8 cellular contexts compared by ENCODE assay signal in the genomic region with DNA sequence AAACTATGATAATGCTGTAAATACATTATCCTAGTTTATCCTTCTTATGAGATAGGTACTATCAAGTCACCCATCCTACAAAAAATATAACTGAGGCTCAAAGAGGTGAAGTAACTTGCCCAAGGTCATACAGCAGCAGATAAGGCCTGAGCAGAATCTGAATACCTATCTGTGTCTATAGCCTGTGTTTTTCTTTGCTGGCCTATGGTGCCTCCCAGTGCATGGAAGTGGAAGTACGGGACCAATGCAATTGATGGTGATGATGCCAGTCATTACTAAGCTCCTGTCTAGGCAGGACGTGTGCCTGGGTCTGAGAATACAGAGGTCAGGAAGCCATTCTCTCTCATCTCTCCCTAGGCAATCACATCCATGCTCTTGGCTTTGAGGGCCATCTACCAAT.
DNase-seq lines count a peak whose midpoint lies in the region; ATAC-seq, FAIRE-seq and TF ChIP-seq lines count a peak whose summit lies in the region.

No MANE protein-coding gene starts in this region.

- no peak for TF ChIP-seq EP300 in K562 (IDR thresholded peaks at IDR 0.05; ENCODE audit: low read length)

- H3K9ac ChIP-seq in K562 (ENCODE audit: insufficient read depth in 1 of 2, low read depth in 2 of 2, low read length in 2 of 2) (no peak overlapping the region), liver (ENCODE audit: low read depth in 1 of 2, low read length in 2 of 2) (no peak overlapping the region)

- H3K36me3 ChIP-seq in Panc1 (ENCODE audit: control insufficient read depth, insufficient read depth, low read length) (no peaks in the 10 kb centered on the region), K562 (ENCODE audit: control insufficient read depth, insufficient read depth, low read length) (no peaks in the 10 kb centered on the region), liver (ENCODE audit: control insufficient read depth in 4 of 4, insufficient read depth in 3 of 4, low read depth in 1 of 4, low read length in 3 of 4) (no peaks in the 10 kb centered on the region)

- no peak for TF ChIP-seq POLR2A in K562 (conservative IDR thresholded peaks at IDR 0.05)

- H3K4me2 ChIP-seq in K562 (ENCODE audit: insufficient read depth, low read length): no peak overlapping the region

- H4K20me1 ChIP-seq in K562 (replicated peaks; ENCODE audit: control insufficient read depth, insufficient read depth, low read length): no peaks in the 10 kb centered on the region

- H3K79me2 ChIP-seq in K562 (ENCODE audit: control insufficient read depth, insufficient read depth, low read length): no peaks in the 10 kb centered on the region

- H3K27me3 ChIP-seq in Panc1 (ENCODE audit: control insufficient read depth, insufficient read depth, low read length) (0 out of 2 replicates have a peak, but pooled peaks cover 6% of the 10 kb centered on the region), K562 (ENCODE audit: control insufficient read depth in 2 of 2, insufficient read depth in 2 of 2, low read length in 2 of 2) (peaks cover 17 to 27% of the 10 kb centered on the region in 2 experiments), liver (ENCODE audit: control insufficient read depth in 4 of 4, insufficient read depth in 4 of 4, low read length in 3 of 4) (no peaks in the 10 kb centered on the region)

- TF ChIP-seq CTCF in Panc1 (IDR thresholded peaks at IDR 0.05) (peak; percentile 80), K562 (IDR thresholded peaks at IDR 0.05 in 2 of 3, conservative IDR thresholded peaks at IDR 0.05 in 1 of 3; ENCODE audit: insufficient read depth in 2 of 3, low read depth in 1 of 3, low read length in 3 of 3) (peak; percentile 71 to 83 (median 79)), liver (IDR thresholded peaks at IDR 0.05; ENCODE audit: low read depth, low read length, missing input control) (peak; percentile 43)

- no peaks in the 10 kb centered on the region for H3K9me3 ChIP-seq in Panc1 (ENCODE audit: control insufficient read depth, insufficient read depth, low read depth, low read length)
- no peaks in the 10 kb centered on the region for H3K9me3 ChIP-seq in K562 (replicated peaks; ENCODE audit: control insufficient read depth, insufficient read depth, low read depth, low read length)
- no peaks in the 10 kb centered on the region for H3K9me3 ChIP-seq in liver (ENCODE audit: control insufficient read depth in 4 of 4, low read length in 3 of 4)

- no peaks in the 10 kb centered on the region for H3K9me1 ChIP-seq in K562 (ENCODE audit: control insufficient read depth, insufficient read depth, low read length)

- POLR2A ChIA-PET in Panc1 (lab: Charles Lee) (interaction anchor here (0.9 kb wide), 1 partner anchor 75 kb away, joined by 3 read pairs; no protein-coding TSS in a partner anchor), K562 (lab: Yijun Ruan, JAX) (interaction anchor here (0.9 to 1.0 kb wide), 2 partner anchors 38 to 397 kb away, joined by 3 to 5 read pairs; no protein-coding TSS in a partner anchor)

- DNase-seq in NCI-H510A treated with DMSO at 0.1 percent for 48 hours (lab: John Stamatoyannopoulos, UW): peak; percentile 51
- DNase-seq in NCI-H510A (lab: John Stamatoyannopoulos, UW): no peak
- DNase-seq in Panc1 (ENCODE audit: low read depth, low spot score): peak; percentile 41
- DNase-seq in K562 (ENCODE audit: extremely low read depth in 1 of 4, low spot score in 3 of 4): peak; percentile 55 to 66 (median 58)
- DNase-seq in urothelium cell line (ENCODE audit: low spot score): peak; percentile 70

- peak; percentile 66 to 85 for TF ChIP-seq RAD21 in K562 (CRISPR knock-in tag; conservative IDR thresholded peaks at IDR 0.05 in 1 of 2, IDR thresholded peaks at IDR 0.05 in 1 of 2)
- peak; percentile 70 to 80 for TF ChIP-seq RAD21 in liver (IDR thresholded peaks at IDR 0.05)

- 0% methylated on average over 2 of the region's 2 CpGs for WGBS in K562 (ENCODE audit: insufficient coverage, low coverage, missing lambda C conversion rate)
- 73% methylated on average over 2 of the region's 2 CpGs for WGBS in liver

- H3K4me3 ChIP-seq in Panc1 (ENCODE audit: low read depth in 2 of 2, low read length in 2 of 2): no peak overlapping the region
- H3K4me3 ChIP-seq in K562: no peak overlapping the region
- no peak overlapping the region for H3K4me3 ChIP-seq in liver (ENCODE audit: low read depth in 1 of 3, low read length in 3 of 3)

- intact Hi-C loops in Panc1 (cut with micrococcal nuclease; ENCODE audit: unreplicated experiment) (loop anchor here (1.0 to 5.0 kb wide), 3 partner anchors 76 to 219 kb away; a partner anchor contains a TSS), K562 (cut with micrococcal nuclease) (loop anchor here (2.0 to 5.0 kb wide), 5 partner anchors 77 to 396 kb away; a partner anchor contains a TSS)

- in situ Hi-C loops in Panc1 (cut with HindIII; ENCODE audit: low pct_unique_long_range_greater_than_20kb, low sequenced_read_pairs) (no loop called here), K562 (cut with MboI) (loop anchor here (10.0 kb wide), 1 partner anchor 399 kb away; no protein-coding TSS in a partner anchor)

- H3K4me1 ChIP-seq in Panc1 (ENCODE audit: control insufficient read depth, insufficient read depth, low read length): no peaks in the 10 kb centered on the region
- H3K4me1 ChIP-seq in K562 (replicated peaks in 1 of 2; ENCODE audit: control insufficient read depth in 2 of 2, insufficient read depth in 2 of 2, low read length in 2 of 2): no peaks in the 10 kb centered on the region
- H3K4me1 ChIP-seq in liver (ENCODE audit: control insufficient read depth in 4 of 4, insufficient read depth in 4 of 4, low read length in 3 of 4): no peaks in the 10 kb centered on the region

- no peak overlapping the region for H2AFZ ChIP-seq in K562 (ENCODE audit: low read depth, low read length)

- CTCF ChIA-PET in Panc1 (lab: Charles Lee): interaction anchor here (0.6 to 1.6 kb wide), 7 partner anchors 76 to 381 kb away, joined by 3 to 11 read pairs (median 4); a partner anchor contains a TSS
- CTCF ChIA-PET in K562 (lab: Yijun Ruan, JAX; ENCODE audit: low intra/inter-chr PET ratio): interaction anchor here (1.1 to 1.4 kb wide), 2 partner anchors 23 to 76 kb away, joined by 3 read pairs; a partner anchor contains a TSS

- BruUV-seq in Panc1 (replicated peaks; lab: Mats Ljungman, UMichigan): no TSS peak
- BruUV-seq in K562 (replicated peaks; lab: Mats Ljungman, UMichigan): no TSS peak

- H3K27ac ChIP-seq in Panc1 (ENCODE audit: low read length): no peak overlapping the region
- H3K27ac ChIP-seq in K562 (ENCODE audit: extremely low read depth, low read depth, low read length): no peak overlapping the region
- no peak overlapping the region for H3K27ac ChIP-seq in liver (ENCODE audit: low read depth in 1 of 2, low read length in 2 of 2)

- FAIRE-seq in K562 (lab: Jason Lieb, UNC) (peak; percentile 71), urothelium cell line (lab: Jason Lieb, UNC) (no peak)

- ATAC-seq in GM21381 (IDR thresholded peaks at IDR 0.05; ENCODE audit: unreplicated experiment) (peak; percentile 86), HG03521 (IDR thresholded peaks at IDR 0.05; ENCODE audit: unreplicated experiment) (peak; percentile 89), Panc1 (peak; percentile 92), K562 (peak; percentile 91)

TF ChIP-seq in K562, 482 proteins besides CTCF, POLR2A, EP300 and RAD21 (continues in another document):
- TF ChIP-seq RCOR1 (IDR thresholded peaks at IDR 0.05; ENCODE audit: borderline replicate concordance in 1 of 2, low read depth in 2 of 2, low read length in 2 of 2) (peak in 1 of 2 experiments; percentile 47; a peak in 1 of 4 replicates), TARDBP (IDR thresholded peaks at IDR 0.05) (no peak), FOXA1 (IDR thresholded peaks at IDR 0.05; ENCODE audit: borderline replicate concordance) (no peak), ZNF224 (CRISPR knock-in tag; IDR thresholded peaks at IDR 0.05) (no peak), STAG1 (CRISPR knock-in tag; IDR thresholded peaks at IDR 0.05; ENCODE audit: borderline replicate concordance) (peak; percentile 57; the same call in 1 of the 2 replicates)
- TF ChIP-seq, protein P1, sequence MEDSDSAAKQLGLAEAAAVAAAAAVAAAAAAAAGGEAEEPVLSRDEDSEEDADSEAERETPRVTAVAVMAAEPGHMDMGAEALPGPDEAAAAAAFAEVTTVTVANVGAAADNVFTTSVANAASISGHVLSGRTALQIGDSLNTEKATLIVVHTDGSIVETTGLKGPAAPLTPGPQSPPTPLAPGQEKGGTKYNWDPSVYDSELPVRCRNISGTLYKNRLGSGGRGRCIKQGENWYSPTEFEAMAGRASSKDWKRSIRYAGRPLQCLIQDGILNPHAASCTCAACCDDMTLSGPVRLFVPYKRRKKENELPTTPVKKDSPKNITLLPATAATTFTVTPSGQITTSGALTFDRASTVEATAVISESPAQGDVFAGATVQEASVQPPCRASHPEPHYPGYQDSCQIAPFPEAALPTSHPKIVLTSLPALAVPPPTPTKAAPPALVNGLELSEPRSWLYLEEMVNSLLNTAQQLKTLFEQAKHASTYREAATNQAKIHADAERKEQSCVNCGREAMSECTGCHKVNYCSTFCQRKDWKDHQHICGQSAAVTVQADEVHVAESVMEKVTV (CRISPR knock-in tag; IDR thresholded peaks at IDR 0.05): peak; percentile 64

TF ChIP-seq in liver, 16 proteins besides CTCF, POLR2A, EP300 and RAD21 (continues in another document):
- no peak for TF ChIP-seq YY1 (IDR thresholded peaks at IDR 0.05)
- TF ChIP-seq, protein P2, sequence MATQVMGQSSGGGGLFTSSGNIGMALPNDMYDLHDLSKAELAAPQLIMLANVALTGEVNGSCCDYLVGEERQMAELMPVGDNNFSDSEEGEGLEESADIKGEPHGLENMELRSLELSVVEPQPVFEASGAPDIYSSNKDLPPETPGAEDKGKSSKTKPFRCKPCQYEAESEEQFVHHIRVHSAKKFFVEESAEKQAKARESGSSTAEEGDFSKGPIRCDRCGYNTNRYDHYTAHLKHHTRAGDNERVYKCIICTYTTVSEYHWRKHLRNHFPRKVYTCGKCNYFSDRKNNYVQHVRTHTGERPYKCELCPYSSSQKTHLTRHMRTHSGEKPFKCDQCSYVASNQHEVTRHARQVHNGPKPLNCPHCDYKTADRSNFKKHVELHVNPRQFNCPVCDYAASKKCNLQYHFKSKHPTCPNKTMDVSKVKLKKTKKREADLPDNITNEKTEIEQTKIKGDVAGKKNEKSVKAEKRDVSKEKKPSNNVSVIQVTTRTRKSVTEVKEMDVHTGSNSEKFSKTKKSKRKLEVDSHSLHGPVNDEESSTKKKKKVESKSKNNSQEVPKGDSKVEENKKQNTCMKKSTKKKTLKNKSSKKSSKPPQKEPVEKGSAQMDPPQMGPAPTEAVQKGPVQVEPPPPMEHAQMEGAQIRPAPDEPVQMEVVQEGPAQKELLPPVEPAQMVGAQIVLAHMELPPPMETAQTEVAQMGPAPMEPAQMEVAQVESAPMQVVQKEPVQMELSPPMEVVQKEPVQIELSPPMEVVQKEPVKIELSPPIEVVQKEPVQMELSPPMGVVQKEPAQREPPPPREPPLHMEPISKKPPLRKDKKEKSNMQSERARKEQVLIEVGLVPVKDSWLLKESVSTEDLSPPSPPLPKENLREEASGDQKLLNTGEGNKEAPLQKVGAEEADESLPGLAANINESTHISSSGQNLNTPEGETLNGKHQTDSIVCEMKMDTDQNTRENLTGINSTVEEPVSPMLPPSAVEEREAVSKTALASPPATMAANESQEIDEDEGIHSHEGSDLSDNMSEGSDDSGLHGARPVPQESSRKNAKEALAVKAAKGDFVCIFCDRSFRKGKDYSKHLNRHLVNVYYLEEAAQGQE (IDR thresholded peaks at IDR 0.05): no peak
- no peak for TF ChIP-seq SP1 (IDR thresholded peaks at IDR 0.05)
- no peak for TF ChIP-seq HNF4G (IDR thresholded peaks at IDR 0.05)
